8 cellular contexts compared by ENCODE assay signal in genomic region chr2:165573534-165574461, GRCh38.
A peak's percentile ranks its signal among the peaks of the same experiment; 100 is the strongest.
DNase-seq lines count a peak whose midpoint lies in the region; ATAC-seq, FAIRE-seq and TF ChIP-seq lines count a peak whose summit lies in the region.

No MANE protein-coding gene starts in this region.

- POLR2A ChIA-PET in CD8-positive, alpha-beta T cell (lab: Charles Lee), result no interaction called here

- peak; percentile 79 for FAIRE-seq in bronchial epithelial cell (lab: Jason Lieb, UNC)

- H3K9me3 Mint-ChIP-seq in CD8-positive, alpha-beta T cell, result no peaks in the 10 kb centered on the region

- H3K27me3 ChIP-seq in bronchial epithelial cell (ENCODE audit: control insufficient read depth, insufficient read depth, low read length) (no peaks in the 10 kb centered on the region), layer of hippocampus (ENCODE audit: control insufficient read depth, insufficient read depth, low read length) (no peaks in the 10 kb centered on the region)
- H3K27me3 ChIP-seq in CD8-positive, alpha-beta T cell (ENCODE audit: insufficient read depth, low read length), result no peaks in the 10 kb centered on the region

- H3K36me3 Mint-ChIP-seq in CD8-positive, alpha-beta T cell, result no peaks in the 10 kb centered on the region

- 46 to 48% methylated on average over 17 of the region's 17 CpGs for WGBS in lower leg skin, 2 donors

- no peak for TF ChIP-seq POLR2A in lower leg skin (IDR thresholded peaks at IDR 0.05)

- H3K9me3 ChIP-seq in CD8-positive, alpha-beta T cell (ENCODE audit: low read length), result no peaks in the 10 kb centered on the region

- H3K4me3 Mint-ChIP-seq in CD8-positive, alpha-beta T cell, result no peak overlapping the region

- H3K4me1 Mint-ChIP-seq in CD8-positive, alpha-beta T cell (ENCODE audit: low read depth), result no peaks in the 10 kb centered on the region

- no peak for ATAC-seq in CD8-positive, alpha-beta T cell

- H3K4me1 ChIP-seq in CD8-positive, alpha-beta T cell (ENCODE audit: insufficient read depth, low read length), result no peaks in the 10 kb centered on the region

- H3K27ac ChIP-seq in layer of hippocampus (ENCODE audit: low read depth, low read length), result peak overlapping the region; percentile 50
- H3K27ac ChIP-seq in CD8-positive, alpha-beta T cell (ENCODE audit: low read depth, low read length), result no peak overlapping the region

- CTCF ChIA-PET in CD8-positive, alpha-beta T cell (lab: Charles Lee), result no interaction called here

- H3K27ac Mint-ChIP-seq in CD8-positive, alpha-beta T cell, result no peak overlapping the region

- TF ChIP-seq CTCF in bronchial epithelial cell (IDR thresholded peaks at IDR 0.05; ENCODE audit: insufficient read depth, low read length, severe bottlenecking) (no peak), lower leg skin (IDR thresholded peaks at IDR 0.05) (no peak)
- TF ChIP-seq CTCF in CD8-positive, alpha-beta T cell (IDR thresholded peaks at IDR 0.05), result no peak

- no peaks in the 10 kb centered on the region for H3K27me3 Mint-ChIP-seq in CD8-positive, alpha-beta T cell (ENCODE audit: low read depth)

- no peaks in the 10 kb centered on the region for H3K36me3 ChIP-seq in bronchial epithelial cell (ENCODE audit: control insufficient read depth, insufficient read depth, low read length)
- no peaks in the 10 kb centered on the region for H3K36me3 ChIP-seq in CD8-positive, alpha-beta T cell (ENCODE audit: insufficient read depth, low read length)

- peak overlapping the region; percentile 22 for H3K4me3 ChIP-seq in bronchial epithelial cell (ENCODE audit: low read depth, low read length)
- no peak overlapping the region for H3K4me3 ChIP-seq in CD8-positive, alpha-beta T cell (ENCODE audit: low read depth, low read length)
- no peak overlapping the region for H3K4me3 ChIP-seq in lower leg skin (ENCODE audit: low read depth, poor library complexity, severe bottlenecking)

- intact Hi-C loops in CD8-positive, alpha-beta T cell (cut with DNase I, micrococcal nuclease), result no loop called here
- intact Hi-C loops in lower leg skin (cut with DNase I; ENCODE audit: low total_unique reads), result loop anchor here (10.0 kb wide), 1 partner anchor 1711 kb away; no protein-coding TSS in a partner anchor

- DNase-seq in DMS53 treated with DMSO at 0.1 percent for 48 hours (lab: John Stamatoyannopoulos, UW; ENCODE audit: unreplicated experiment) (peak; percentile 91), NCI-H2227 (lab: John Stamatoyannopoulos, UW; ENCODE audit: unreplicated experiment) (peak; percentile 96), bronchial epithelial cell (ENCODE audit: low read depth) (peak; percentile 57), superior temporal gyrus (ENCODE audit: extremely low spot score) (peak; percentile 87), lower leg skin (ENCODE audit: low spot score in 2 of 2) (no peak), T1000 (lab: John Stamatoyannopoulos, UW) (no peak)
- no peak for DNase-seq in CD8-positive, alpha-beta T cell

Comparison
In these comparisons a context has a peak if more than half of its experiments do, and no peak if none do; other contexts are left out.
1. DNase-seq: peak in DMS53 treated with DMSO at 0.1 percent for 48 hours (single experiment), NCI-H2227 (single experiment), bronchial epithelial cell (single experiment) and superior temporal gyrus (single experiment); none in CD8-positive, alpha-beta T cell (0 of 7), lower leg skin (0 of 2) and T1000 (single experiment).